In genomic region chr1:190474587-190475305, GRCh38 we compare ENCODE assay signal across 10 cellular contexts. TPM values are rescaled to one million over a fixed set of nuclear protein-coding genes. Genes with fewer than 3 reads are reported as not detected.
DNase-seq lines count a peak whose midpoint lies in the region; ATAC-seq lines count a peak whose summit lies in the region.
"Had no signal": no experiment of that assay in that cellular context is flagged by ENCODE, and none has a peak within 500 bp of the region (broad histone marks: within the 10 kb centered on the region; RNA-seq: fewer than 3 reads in every experiment).

No MANE protein-coding gene starts in this region.

- H2AFZ ChIP-seq in Karpas-422 (ENCODE audit: low read length): no peak overlapping the region
- H2AFZ ChIP-seq: parathyroid adenoma had no signal

- no peaks in the 10 kb centered on the region for H4K20me1 ChIP-seq in Karpas-422 (ENCODE audit: insufficient read depth, low read depth, low read length)

- H3K27ac ChIP-seq in Karpas-422 (ENCODE audit: low read length): no peak overlapping the region
- H3K27ac ChIP-seq: parathyroid adenoma had no signal

- H3K27me3 ChIP-seq in adipocyte (replicated peaks; ENCODE audit: control insufficient read depth, insufficient read depth, low read length) (peaks cover 53% of the 10 kb centered on the region), Karpas-422 (ENCODE audit: low read length) (no peaks in the 10 kb centered on the region)

- no peaks in the 10 kb centered on the region for H3K9me2 ChIP-seq in Karpas-422 (replicated peaks; ENCODE audit: insufficient read depth, low read length)

- peak; percentile 60 for ATAC-seq in left ventricle myocardium superior
- ATAC-seq in HG03175 (IDR thresholded peaks at IDR 0.05; ENCODE audit: unreplicated experiment): no peak

- intact Hi-C loops in left ventricle myocardium superior (cut with micrococcal nuclease): no loop called here

- H3K9ac ChIP-seq in adipocyte (ENCODE audit: low read length) (no peak overlapping the region), Karpas-422 (ENCODE audit: low read length) (no peak overlapping the region)
- H3K9ac ChIP-seq: parathyroid adenoma had no signal

- H3K4me2 ChIP-seq in Karpas-422 (ENCODE audit: low read depth, low read length, poor library complexity, severe bottlenecking): no peak overlapping the region

- H3K79me2 ChIP-seq in Karpas-422 (ENCODE audit: low read length): no peaks in the 10 kb centered on the region
- H3K79me2 ChIP-seq: parathyroid adenoma had no signal

- DNase-seq in ELR (ENCODE audit: low read depth) (peak; percentile 37), adipocyte (ENCODE audit: low read depth) (peak; percentile 43), left ventricle myocardium superior (no peak), occipital lobe (lab: John Stamatoyannopoulos, UW) (peak; percentile 46), RKO (ENCODE audit: low spot score) (no peak), Karpas-422 (no peak)
- no peak for DNase-seq in activated CD8-positive, alpha-beta memory T cell treated with anti-CD3 and anti-CD28 coated beads for 24 hours

- H3K4me3 ChIP-seq in adipocyte (ENCODE audit: low read length): peak overlapping the region; percentile 33
- no peak overlapping the region for H3K4me3 ChIP-seq in Karpas-422 (ENCODE audit: low read length)

- H3K36me3 ChIP-seq in adipocyte (ENCODE audit: control insufficient read depth, insufficient read depth, low read length, severe bottlenecking) (no peaks in the 10 kb centered on the region), Karpas-422 (ENCODE audit: insufficient read depth, low read length) (no peaks in the 10 kb centered on the region)

- H3K9me3 ChIP-seq in adipocyte (ENCODE audit: control insufficient read depth, low read length) (no peaks in the 10 kb centered on the region), Karpas-422 (ENCODE audit: low read length) (peaks cover 15% of the 10 kb centered on the region; the same call in 1 of the 2 replicates)

- H3K4me1 ChIP-seq in adipocyte (ENCODE audit: control insufficient read depth, insufficient read depth, low read length) (peaks cover 13% of the 10 kb centered on the region), Karpas-422 (ENCODE audit: low read length) (no peaks in the 10 kb centered on the region)
- H3K4me1 ChIP-seq: parathyroid adenoma had no signal

RNA-seq across cellular contexts. Expression of gene BRINP3, which starts 2.9 kb away (rescaled TPM):
- 0.10 TPM for total RNA-seq in left ventricle myocardium superior
- total RNA-seq in occipital lobe: 28.9 TPM
- total RNA-seq in Karpas-422 (2014; rRNA removed; shearing (Covaris generic); ENCODE audit: low replicate concordance): not detected in 2 replicates
- total RNA-seq: B cell had no signal

Comparison
In these comparisons a context has a peak if more than half of its experiments do, and no peak if none do; other contexts are left out.
1. DNase-seq: peak in ELR (single experiment), adipocyte (single experiment) and occipital lobe (single experiment); none in left ventricle myocardium superior (single experiment), activated CD8-positive, alpha-beta memory T cell treated with anti-CD3 and anti-CD28 coated beads for 24 hours (single experiment), RKO (single experiment) and Karpas-422 (single experiment).
2. RNA of gene BRINP3, which starts 2.9 kb away (total RNA-seq): 28.9 TPM in occipital lobe (single experiment); 0.10 TPM in left ventricle myocardium superior (single experiment) and not detected in Karpas-422; every median in the first group is over 10 times any median in the second.